8 cellular contexts compared by ENCODE assay signal in genomic region chr2:203683932-203684556, GRCh38. TPM values are rescaled to one million over a fixed set of nuclear protein-coding genes. Genes with fewer than 3 reads are reported as not detected.
DNase-seq lines count a peak whose midpoint lies in the region; ATAC-seq and TF ChIP-seq lines count a peak whose summit lies in the region.

No MANE protein-coding gene starts in this region.

- H3K27me3 ChIP-seq in CD4-positive, alpha-beta T cell (ENCODE audit: control insufficient read depth, insufficient read depth, low read length): no peaks in the 10 kb centered on the region

- peak overlapping the region in 1 of 2 donors; percentile 79 for H3K27ac Mint-ChIP-seq in activated naive CD4-positive, alpha-beta T cell treated with anti-CD3 and anti-CD28 coated beads, Interleukin-2, amount 50 U/mL, for 72 hours
- no peak overlapping the region for H3K27ac Mint-ChIP-seq in activated naive CD4-positive, alpha-beta T cell treated with anti-CD3 and anti-CD28 coated beads, Interleukin-2, amount 10 ng/mL, durations not matched to agents 7 days and 5 days
- peak overlapping the region; percentile 39 for H3K27ac Mint-ChIP-seq in type B pancreatic cell
- H3K27ac Mint-ChIP-seq in CD4-positive, alpha-beta T cell: no peak overlapping the region

- no peak overlapping the region for H3K27ac ChIP-seq in CD4-positive, alpha-beta T cell (ENCODE audit: low read depth, low read length)

- ATAC-seq in activated naive CD4-positive, alpha-beta T cell treated with anti-CD3 and anti-CD28 coated beads, Interleukin-2, amount 50 U/mL, for 72 hours: peak; percentile 98 to 99
- peak; percentile 92 for ATAC-seq in HG02852 (IDR thresholded peaks at IDR 0.05; ENCODE audit: unreplicated experiment)
- no peak for ATAC-seq in CD4-positive, alpha-beta T cell (ENCODE audit: poor library complexity)

- H3K4me1 Mint-ChIP-seq in activated naive CD4-positive, alpha-beta T cell treated with anti-CD3 and anti-CD28 coated beads, Interleukin-2, amount 10 ng/mL, durations not matched to agents 7 days and 5 days: peaks cover 31% of the 10 kb centered on the region
- peaks cover 25% of the 10 kb centered on the region for H3K4me1 Mint-ChIP-seq in type B pancreatic cell (ENCODE audit: unreplicated experiment)
- H3K4me1 Mint-ChIP-seq in CD4-positive, alpha-beta T cell (ENCODE audit: low read depth): peaks cover 44% of the 10 kb centered on the region

- POLR2A ChIA-PET in CD4-positive, alpha-beta T cell (lab: Charles Lee): no interaction called here

- no peaks in the 10 kb centered on the region for H3K27me3 Mint-ChIP-seq in activated naive CD4-positive, alpha-beta T cell treated with anti-CD3 and anti-CD28 coated beads, Interleukin-2, amount 10 ng/mL, durations not matched to agents 7 days and 5 days
- H3K27me3 Mint-ChIP-seq in type B pancreatic cell: no peaks in the 10 kb centered on the region
- no peaks in the 10 kb centered on the region for H3K27me3 Mint-ChIP-seq in CD4-positive, alpha-beta T cell

- DNase-seq in activated naive CD4-positive, alpha-beta T cell treated with anti-CD3 and anti-CD28 coated beads, Interleukin-2, amount 50 U/mL, for 72 hours (ENCODE audit: low spot score in 2 of 2): peak; percentile 19 to 81
- DNase-seq in activated naive CD4-positive, alpha-beta T cell treated with anti-CD3 and anti-CD28 coated beads, Interleukin-2, amount 10 ng/mL, durations not matched to agents 7 days and 5 days: no peak
- DNase-seq in SW480 (ENCODE audit: low spot score): peak; percentile 16
- peak; percentile 82 for DNase-seq in islet precursor cell
- DNase-seq in type B pancreatic cell (ENCODE audit: extremely low spot score, unreplicated experiment): no peak
- DNase-seq in GM19240 (ENCODE audit: insufficient read length, low spot score): no peak
- DNase-seq in CD4-positive, alpha-beta T cell: no peak

- intact Hi-C loops in CD4-positive, alpha-beta T cell (cut with DNase I, micrococcal nuclease): no loop called here

- no peak overlapping the region for H3K4me3 Mint-ChIP-seq in activated naive CD4-positive, alpha-beta T cell treated with anti-CD3 and anti-CD28 coated beads, Interleukin-2, amount 10 ng/mL, durations not matched to agents 7 days and 5 days
- no peak overlapping the region for H3K4me3 Mint-ChIP-seq in type B pancreatic cell
- H3K4me3 Mint-ChIP-seq in CD4-positive, alpha-beta T cell: no peak overlapping the region

- peaks cover 0 to under 1% of the 10 kb centered on the region in 2 donors for H3K9me3 Mint-ChIP-seq in activated naive CD4-positive, alpha-beta T cell treated with anti-CD3 and anti-CD28 coated beads, Interleukin-2, amount 50 U/mL, for 72 hours
- H3K9me3 Mint-ChIP-seq in activated naive CD4-positive, alpha-beta T cell treated with anti-CD3 and anti-CD28 coated beads, Interleukin-2, amount 10 ng/mL, durations not matched to agents 7 days and 5 days: peaks cover 1% of the 10 kb centered on the region
- H3K9me3 Mint-ChIP-seq in type B pancreatic cell: no peaks in the 10 kb centered on the region
- H3K9me3 Mint-ChIP-seq in CD4-positive, alpha-beta T cell: no peaks in the 10 kb centered on the region

- peaks cover 5 to 7% of the 10 kb centered on the region in 2 donors for H3K36me3 Mint-ChIP-seq in activated naive CD4-positive, alpha-beta T cell treated with anti-CD3 and anti-CD28 coated beads, Interleukin-2, amount 50 U/mL, for 72 hours
- H3K36me3 Mint-ChIP-seq in activated naive CD4-positive, alpha-beta T cell treated with anti-CD3 and anti-CD28 coated beads, Interleukin-2, amount 10 ng/mL, durations not matched to agents 7 days and 5 days: peaks cover 6% of the 10 kb centered on the region
- no peaks in the 10 kb centered on the region for H3K36me3 Mint-ChIP-seq in type B pancreatic cell
- H3K36me3 Mint-ChIP-seq in CD4-positive, alpha-beta T cell (ENCODE audit: low read depth): no peaks in the 10 kb centered on the region

- TF ChIP-seq CTCF in type B pancreatic cell (conservative IDR thresholded peaks at IDR 0.05): no peak
- no peak for TF ChIP-seq CTCF in CD4-positive, alpha-beta T cell (IDR thresholded peaks at IDR 0.05)

- CTCF ChIA-PET in activated naive CD4-positive, alpha-beta T cell treated with anti-CD3 and anti-CD28 coated beads, Interleukin-2, amount 10 ng/mL, durations not matched to agents 7 days and 5 days (lab: Charles Lee): no interaction called here
- CTCF ChIA-PET in CD4-positive, alpha-beta T cell (lab: Charles Lee): interaction anchor here (0.7 kb wide), 1 partner anchor 131 kb away, joined by 3 read pairs; no protein-coding TSS in a partner anchor

- no peaks in the 10 kb centered on the region for H3K9me3 ChIP-seq in CD4-positive, alpha-beta T cell (ENCODE audit: control insufficient read depth, low read length)

RNA-seq across cellular contexts. Expression of gene CD28, which starts 22.4 kb away (rescaled TPM):
- 100 to 1,000 TPM; 159 to 191 TPM for total RNA-seq in activated naive CD4-positive, alpha-beta T cell treated with anti-CD3 and anti-CD28 coated beads, Interleukin-2, amount 50 U/mL, for 72 hours
- total RNA-seq in type B pancreatic cell (ENCODE audit: low replicate concordance): 0.17 TPM in 1 of 2 replicates, not detected in the other
- total RNA-seq in CD4-positive, alpha-beta T cell: 100 to 1,000 TPM; 128 to 130 TPM

Comparison
In these comparisons a context has a peak if more than half of its experiments do, and no peak if none do; other contexts are left out.
1. DNase-seq: peak in activated naive CD4-positive, alpha-beta T cell treated with anti-CD3 and anti-CD28 coated beads, Interleukin-2, amount 50 U/mL, for 72 hours (2 of 2), SW480 (single experiment) and islet precursor cell (single experiment); none in activated naive CD4-positive, alpha-beta T cell treated with anti-CD3 and anti-CD28 coated beads, Interleukin-2, amount 10 ng/mL, durations not matched to agents 7 days and 5 days (single experiment), type B pancreatic cell (single experiment), GM19240 (single experiment) and CD4-positive, alpha-beta T cell (0 of 10).
2. RNA of gene CD28, which starts 22.4 kb away (total RNA-seq): 159 to 191 TPM in activated naive CD4-positive, alpha-beta T cell treated with anti-CD3 and anti-CD28 coated beads, Interleukin-2, amount 50 U/mL, for 72 hours and 128 to 130 TPM in CD4-positive, alpha-beta T cell; 0.17 TPM in type B pancreatic cell; every median in the first group is over 100 times any median in the second.